ENCODE assay signal across 17 cellular contexts in genomic region chr2:109487237-109487869, GRCh38.
A peak's percentile ranks its signal among the peaks of the same experiment; 100 is the strongest.
DNase-seq lines count a peak whose midpoint lies in the region; ATAC-seq and TF ChIP-seq lines count a peak whose summit lies in the region.
"Had no signal": no experiment of that assay in that cellular context is flagged by ENCODE, and none has a peak within 500 bp of the region (broad histone marks: within the 10 kb centered on the region; RNA-seq: fewer than 3 reads in every experiment).

No MANE protein-coding gene starts in this region.

- no peak overlapping the region for H3K4me3 ChIP-seq in BJ (ENCODE audit: low read depth, low read length)
- no peak overlapping the region for H3K4me3 ChIP-seq in SJSA1
- no peak overlapping the region for H3K4me3 ChIP-seq in fibroblast of mammary gland (ENCODE audit: control insufficient read depth, low read depth, low read length)
- no peak overlapping the region for H3K4me3 ChIP-seq in PC-9
- H3K4me3 ChIP-seq: HAP-1 had no signal

- no TSS peak for BruUV-seq in PC-9 (replicated peaks; lab: Mats Ljungman, UMichigan)

- intact Hi-C loops in PC-9 (cut with micrococcal nuclease; ENCODE audit: unreplicated experiment) = no loop called here

- POLR2A ChIA-PET in BJ (lab: Charles Lee) (no interaction called here), PC-9 (lab: Charles Lee; ENCODE audit: unreplicated experiment) (no interaction called here)

- no peaks in the 10 kb centered on the region for H3K27me3 ChIP-seq in BJ (ENCODE audit: control insufficient read depth, insufficient read depth, low read length)
- H3K27me3 ChIP-seq in SJSA1 (replicated peaks) = no peaks in the 10 kb centered on the region
- H3K27me3 ChIP-seq in PC-9 (ENCODE audit: insufficient read depth, low read depth) = no peaks in the 10 kb centered on the region

- H3K27ac Mint-ChIP-seq in osteocyte (ENCODE audit: unreplicated experiment) = peak overlapping the region; percentile 96
- H3K27ac Mint-ChIP-seq: activated CD4-positive, alpha-beta T cell treated with anti-CD3 and anti-CD28 coated beads for 36 hours; activated T-helper 17 cell treated with anti-CD3 and anti-CD28 coated beads, Interleukin-2, amount 50 U/mL, for 72 hours; CD14-positive monocyte had no signal

- H3K36me3 ChIP-seq in BJ (ENCODE audit: control insufficient read depth, insufficient read depth, low read length) (no peaks in the 10 kb centered on the region; the same call in none of the 2 replicates), SJSA1 (peaks cover under 1% of the 10 kb centered on the region; the same call in 1 of the 2 replicates), PC-9 (ENCODE audit: low read depth) (no peaks in the 10 kb centered on the region)
- H3K36me3 ChIP-seq: HAP-1 had no signal

- H3K27ac ChIP-seq in SJSA1 (peak overlapping the region; percentile 99), PC-9 (no peak overlapping the region)
- H3K27ac ChIP-seq: epithelial cell of prostate had no signal

- H3K79me2 ChIP-seq in PC-9 (ENCODE audit: low read depth) = no peaks in the 10 kb centered on the region

- CTCF ChIA-PET in BJ (lab: Yijun Ruan, JAX) (interaction anchor here (0.9 to 1.2 kb wide), 2 partner anchors 9 to 16 kb away, joined by 3 read pairs; no protein-coding TSS in a partner anchor), PC-9 (lab: Charles Lee) (no interaction called here)

- H3K36me3 Mint-ChIP-seq in osteocyte (ENCODE audit: unreplicated experiment) = peaks cover 53% of the 10 kb centered on the region
- H3K36me3 Mint-ChIP-seq: CD14-positive monocyte had no signal

- H3K9me2 ChIP-seq in PC-9 (ENCODE audit: insufficient read depth) = no peaks in the 10 kb centered on the region

- H3K4me2 ChIP-seq in PC-9 = no peak overlapping the region

- H3K27me3 Mint-ChIP-seq in osteocyte (ENCODE audit: unreplicated experiment) = no peaks in the 10 kb centered on the region
- H3K27me3 Mint-ChIP-seq: activated CD4-positive, alpha-beta T cell treated with anti-CD3 and anti-CD28 coated beads for 36 hours had no signal

- H3K4me1 ChIP-seq in SJSA1 (replicated peaks) (peaks cover 52% of the 10 kb centered on the region), PC-9 (replicated peaks; ENCODE audit: insufficient read depth) (no peaks in the 10 kb centered on the region)
- H3K4me1 ChIP-seq: HAP-1 had no signal

- no peaks in the 10 kb centered on the region for H3F3A ChIP-seq in PC-9 (ENCODE audit: insufficient read depth, low read depth)

- no peaks in the 10 kb centered on the region for H3K9me3 Mint-ChIP-seq in osteocyte (ENCODE audit: unreplicated experiment)
- H3K9me3 Mint-ChIP-seq: activated T-helper 17 cell treated with anti-CD3 and anti-CD28 coated beads, Interleukin-2, amount 50 U/mL, for 72 hours; central memory CD8-positive, alpha-beta T cell had no signal

- ATAC-seq in GM21723 (IDR thresholded peaks at IDR 0.05; ENCODE audit: unreplicated experiment) (no peak), HG02588 (IDR thresholded peaks at IDR 0.05; ENCODE audit: unreplicated experiment) (no peak)
- ATAC-seq: activated CD4-positive, alpha-beta T cell treated with anti-CD3 and anti-CD28 coated beads for 36 hours; activated T-helper 17 cell treated with anti-CD3 and anti-CD28 coated beads, Interleukin-2, amount 50 U/mL, for 72 hours had no signal

- peak; percentile 82 for DNase-seq in BJ (ENCODE audit: low read depth)
- peak; percentile 95 to 98 for DNase-seq in SJSA1 (ENCODE audit: low read depth in 1 of 2, low spot score in 2 of 2)
- peak; percentile 26 for DNase-seq in fibroblast of mammary gland (ENCODE audit: low read depth)
- no peak for DNase-seq in osteocyte (ENCODE audit: extremely low spot score, unreplicated experiment)
- no peak for DNase-seq in hippocampal formation (lab: John Stamatoyannopoulos, UW)
- no peak for DNase-seq in PC-9
- DNase-seq: activated CD4-positive, alpha-beta T cell treated with anti-CD3 and anti-CD28 coated beads for 36 hours; GDM1; MV-4-11; stimulated activated naive CD4-positive, alpha-beta T cell treated with Interleukin-2 at 50 U/mL for 16 hours had no signal

- no peak overlapping the region for H2AFZ ChIP-seq in PC-9

- no peaks in the 10 kb centered on the region for H4K20me1 ChIP-seq in PC-9 (ENCODE audit: insufficient read depth)

- TF ChIP-seq CTCF in BJ (IDR thresholded peaks at IDR 0.05; ENCODE audit: insufficient read depth, low read depth, low read length) = 0 out of 2 replicates have a peak, but pooled peaks have one; percentile 15
- no peak for TF ChIP-seq CTCF in fibroblast of mammary gland (conservative IDR thresholded peaks at IDR 0.05; ENCODE audit: control insufficient read depth, insufficient read depth, low read depth, low read length)
- no peak for TF ChIP-seq CTCF in osteocyte (IDR thresholded peaks at IDR 0.05)
- TF ChIP-seq CTCF in PC-9 (conservative IDR thresholded peaks at IDR 0.05) = no peak

- H3K4me3 Mint-ChIP-seq in osteocyte (ENCODE audit: unreplicated experiment) = no peak overlapping the region
- H3K4me3 Mint-ChIP-seq: activated CD4-positive, alpha-beta T cell treated with anti-CD3 and anti-CD28 coated beads for 36 hours; activated T-helper 17 cell treated with anti-CD3 and anti-CD28 coated beads, Interleukin-2, amount 50 U/mL, for 72 hours; CD14-positive monocyte; central memory CD8-positive, alpha-beta T cell had no signal

- H3K4me1 Mint-ChIP-seq in osteocyte (ENCODE audit: unreplicated experiment) = peaks cover 67% of the 10 kb centered on the region
- H3K4me1 Mint-ChIP-seq: activated CD4-positive, alpha-beta T cell treated with anti-CD3 and anti-CD28 coated beads for 36 hours; activated T-helper 17 cell treated with anti-CD3 and anti-CD28 coated beads, Interleukin-2, amount 50 U/mL, for 72 hours; central memory CD8-positive, alpha-beta T cell had no signal

- H3K9me3 ChIP-seq in SJSA1 (replicated peaks) = no peaks in the 10 kb centered on the region
- no peaks in the 10 kb centered on the region for H3K9me3 ChIP-seq in PC-9 (ENCODE audit: insufficient read depth, low read depth)
- H3K9me3 ChIP-seq: HAP-1 had no signal

Comparison
In these comparisons a context has a peak if more than half of its experiments do, and no peak if none do; other contexts are left out.
1. DNase-seq: peak in BJ (single experiment), SJSA1 (2 of 2) and fibroblast of mammary gland (single experiment); none in osteocyte (single experiment), hippocampal formation (0 of 2) and PC-9 (0 of 2).